Comparison of ENCODE assay signal across 1 cellular context in the genomic region with DNA sequence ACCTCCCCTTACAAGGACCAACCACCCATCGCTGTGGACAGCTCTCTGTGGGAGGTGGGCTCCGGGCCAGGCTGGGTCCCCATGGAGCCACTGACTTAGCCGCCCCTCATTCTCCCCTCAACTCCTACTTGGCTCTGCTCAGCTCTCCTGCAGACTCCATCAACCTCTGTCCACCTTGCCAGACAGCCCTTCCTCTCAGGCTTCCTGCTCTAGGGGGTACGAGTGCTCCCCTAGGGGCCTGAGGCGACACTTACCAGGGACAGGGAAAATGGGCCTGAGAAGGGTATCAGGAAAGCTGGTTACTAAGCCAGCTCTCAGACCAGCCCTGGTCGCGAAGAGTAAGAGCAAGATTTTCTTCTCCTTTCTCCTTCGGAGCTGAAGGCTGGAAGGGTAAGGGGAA.
TF ChIP-seq lines count a peak whose summit lies in the region.

No MANE protein-coding gene starts in this region.

TF ChIP-seq in GM12878, 131 proteins besides CTCF, POLR2A, EP300 and RAD21:
- TF ChIP-seq, protein P1, sequence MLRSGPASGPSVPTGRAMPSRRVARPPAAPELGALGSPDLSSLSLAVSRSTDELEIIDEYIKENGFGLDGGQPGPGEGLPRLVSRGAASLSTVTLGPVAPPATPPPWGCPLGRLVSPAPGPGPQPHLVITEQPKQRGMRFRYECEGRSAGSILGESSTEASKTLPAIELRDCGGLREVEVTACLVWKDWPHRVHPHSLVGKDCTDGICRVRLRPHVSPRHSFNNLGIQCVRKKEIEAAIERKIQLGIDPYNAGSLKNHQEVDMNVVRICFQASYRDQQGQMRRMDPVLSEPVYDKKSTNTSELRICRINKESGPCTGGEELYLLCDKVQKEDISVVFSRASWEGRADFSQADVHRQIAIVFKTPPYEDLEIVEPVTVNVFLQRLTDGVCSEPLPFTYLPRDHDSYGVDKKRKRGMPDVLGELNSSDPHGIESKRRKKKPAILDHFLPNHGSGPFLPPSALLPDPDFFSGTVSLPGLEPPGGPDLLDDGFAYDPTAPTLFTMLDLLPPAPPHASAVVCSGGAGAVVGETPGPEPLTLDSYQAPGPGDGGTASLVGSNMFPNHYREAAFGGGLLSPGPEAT (IDR thresholded peaks at IDR 0.05; ENCODE audit: low read depth), result no peak
- TF ChIP-seq JUND (IDR thresholded peaks at IDR 0.05; ENCODE audit: low read depth, low read length), result no peak
- TF ChIP-seq MEF2A (IDR thresholded peaks at IDR 0.05; ENCODE audit: insufficient read depth, low read depth, low read length), result no peak
- TF ChIP-seq ASH2L (IDR thresholded peaks at IDR 0.05; ENCODE audit: borderline replicate concordance, low read depth), result no peak
